18 cellular contexts compared by ENCODE assay signal in the genomic region with DNA sequence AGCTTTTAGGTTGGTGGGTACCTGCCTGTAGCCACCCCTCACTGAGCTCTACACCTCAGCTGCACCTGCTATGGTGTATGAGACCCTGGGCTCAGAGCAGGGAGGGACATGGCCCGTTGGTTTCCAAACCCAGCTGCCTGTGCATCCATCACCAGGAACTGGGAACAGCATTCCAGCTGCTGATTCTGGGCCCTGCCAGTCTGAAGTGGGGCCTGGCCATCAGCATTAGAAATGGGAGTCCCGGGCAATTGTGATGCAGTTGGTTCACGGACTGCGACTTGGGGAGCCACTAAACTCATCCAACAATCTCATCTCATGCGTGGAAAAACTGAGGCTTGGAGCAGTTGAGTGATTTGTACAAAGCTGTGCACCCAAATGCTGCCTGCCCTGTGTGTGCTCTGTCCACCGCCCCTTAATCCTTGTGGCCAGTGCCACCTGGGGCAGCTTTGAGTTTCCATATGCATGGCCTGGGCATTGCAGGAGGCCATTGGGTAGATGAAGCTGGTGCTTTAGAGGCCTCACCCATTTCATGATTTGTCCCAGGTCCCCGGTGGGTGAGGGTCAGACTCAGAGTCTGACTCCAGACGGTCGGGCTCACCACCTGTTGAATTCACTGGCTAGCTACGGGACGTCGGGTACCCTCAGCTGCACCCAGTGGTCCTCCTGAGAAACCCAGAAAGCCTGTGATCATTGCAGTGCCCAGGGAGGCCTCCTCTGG.
DNase-seq lines count a peak whose midpoint lies in the region; ATAC-seq, FAIRE-seq and TF ChIP-seq lines count a peak whose summit lies in the region.
"Had no signal": no experiment of that assay in that cellular context is flagged by ENCODE, and none has a peak within 500 bp of the region (broad histone marks: within the 10 kb centered on the region; RNA-seq: fewer than 3 reads in every experiment).

No MANE protein-coding gene starts in this region.

- H3K4me3 ChIP-seq in mammary epithelial cell (replicated peaks in 1 of 3; ENCODE audit: insufficient read depth in 1 of 3, low read depth in 2 of 3, low read length in 3 of 3) = no peak overlapping the region
- no peak overlapping the region for H3K4me3 ChIP-seq in breast epithelium
- H3K4me3 ChIP-seq in keratinocyte (ENCODE audit: control insufficient read depth in 2 of 3, extremely low read depth in 1 of 3, insufficient read depth in 2 of 3, low read depth in 1 of 3, low read length in 3 of 3) = no peak overlapping the region
- no peak overlapping the region for H3K4me3 ChIP-seq in trophoblast cell (ENCODE audit: low read depth, low read length)
- H3K4me3 ChIP-seq: BLaER1 had no signal

- H2BK120ac ChIP-seq in trophoblast cell (ENCODE audit: insufficient read depth, low read length, poor library complexity) = no peak overlapping the region

- FAIRE-seq in keratinocyte (lab: Jason Lieb, UNC) = no peak
- FAIRE-seq: GM12891, HTR-8/SVneo had no signal

- no peak overlapping the region for H3K9ac ChIP-seq in mammary epithelial cell (ENCODE audit: insufficient read depth, low read length)
- no peak overlapping the region for H3K9ac ChIP-seq in keratinocyte (ENCODE audit: control insufficient read depth, extremely low read depth, insufficient read depth, low read length)
- no peak overlapping the region for H3K9ac ChIP-seq in trophoblast cell (ENCODE audit: low read length)
- H3K9ac ChIP-seq: BLaER1 had no signal

- dilution Hi-C loops in mammary epithelial cell (cut with HindIII; ENCODE audit: low sequenced_read_pairs) = no loop called here
- dilution Hi-C loops in keratinocyte (cut with MboI; ENCODE audit: extremely low pct_ligation_motif_present, low sequenced_read_pairs) = no loop called here

- no TSS peak for BruUV-seq in mammary epithelial cell (replicated peaks; lab: Mats Ljungman, UMichigan)

- H3K9me3 ChIP-seq in mammary epithelial cell (replicated peaks; ENCODE audit: insufficient read depth, low read length) (no peaks in the 10 kb centered on the region), breast epithelium (no peaks in the 10 kb centered on the region), keratinocyte (ENCODE audit: control insufficient read depth, low read depth, low read length) (peaks cover 1% of the 10 kb centered on the region), trophoblast cell (ENCODE audit: insufficient read depth, low read depth, low read length) (peaks cover 8% of the 10 kb centered on the region)
- H3K9me3 ChIP-seq: BLaER1 had no signal

- H3K27me3 ChIP-seq in mammary epithelial cell (ENCODE audit: insufficient read depth, low read length) (no peaks in the 10 kb centered on the region), breast epithelium (no peaks in the 10 kb centered on the region), keratinocyte (ENCODE audit: control insufficient read depth, extremely low read depth, insufficient read depth, low read length) (no peaks in the 10 kb centered on the region), trophoblast cell (ENCODE audit: insufficient read depth, low read length) (no peaks in the 10 kb centered on the region)
- H3K27me3 ChIP-seq: BLaER1 had no signal

- H3K27ac ChIP-seq in mammary epithelial cell (ENCODE audit: insufficient read depth, low read depth, low read length) = no peak overlapping the region
- peak overlapping the region in 1 of 2 donors; percentile 7 for H3K27ac ChIP-seq in breast epithelium
- no peak overlapping the region for H3K27ac ChIP-seq in keratinocyte (ENCODE audit: control insufficient read depth, insufficient read depth, low read length)
- H3K27ac ChIP-seq in trophoblast cell (ENCODE audit: low read depth, low read length) = no peak overlapping the region
- H3K27ac ChIP-seq: BLaER1, HL-60 had no signal

- H2BK12ac ChIP-seq in trophoblast cell (ENCODE audit: low read length) = peak overlapping the region; percentile 46

- TF ChIP-seq POLR2A in breast epithelium (IDR thresholded peaks at IDR 0.05) = no peak

- H2AFZ ChIP-seq in mammary epithelial cell (ENCODE audit: low read depth, low read length) (no peak overlapping the region), keratinocyte (ENCODE audit: control insufficient read depth, low read length) (no peak overlapping the region), trophoblast cell (ENCODE audit: insufficient read depth, low read length, poor library complexity) (no peak overlapping the region)

- no peak for TF ChIP-seq CTCF in mammary epithelial cell (conservative IDR thresholded peaks at IDR 0.05 in 1 of 2, IDR thresholded peaks at IDR 0.05 in 1 of 2; ENCODE audit: extremely low read depth in 1 of 2, insufficient read depth in 1 of 2, low read depth in 1 of 2, low read length in 2 of 2)
- no peak for TF ChIP-seq CTCF in breast epithelium (IDR thresholded peaks at IDR 0.05)
- TF ChIP-seq CTCF in keratinocyte (optimal IDR thresholded peaks at IDR 0.05 in 1 of 3, IDR thresholded peaks at IDR 0.05 in 1 of 3, conservative IDR thresholded peaks at IDR 0.05 in 1 of 3; ENCODE audit: extremely low read depth in 1 of 3, insufficient read depth in 2 of 3, low read length in 3 of 3) = no peak

- WGBS in mammary epithelial cell (ENCODE audit: low coverage, missing lambda C conversion rate) = 85% methylated on average over 7 of the region's 12 CpGs
- no CpG with 5 or more reads among the region's 12 CpGs for WGBS in trophoblast cell (ENCODE audit: extremely low coverage, insufficient coverage, insufficient read length)

- H3K4me1 ChIP-seq in mammary epithelial cell (ENCODE audit: insufficient read depth, low read length) (peaks cover 25% of the 10 kb centered on the region), breast epithelium (no peaks in the 10 kb centered on the region), keratinocyte (ENCODE audit: control insufficient read depth, extremely low read depth, insufficient read depth, low read length) (peaks cover 11% of the 10 kb centered on the region), trophoblast cell (ENCODE audit: control insufficient read depth in 1 of 2, insufficient read depth in 2 of 2, low read length in 2 of 2) (peaks cover 18 to 19% of the 10 kb centered on the region in 2 experiments)
- H3K4me1 ChIP-seq: BLaER1 had no signal

- no peaks in the 10 kb centered on the region for H3K79me2 ChIP-seq in mammary epithelial cell (ENCODE audit: insufficient read depth, low read length)
- no peaks in the 10 kb centered on the region for H3K79me2 ChIP-seq in keratinocyte (ENCODE audit: control insufficient read depth, insufficient read depth, low read length)
- H3K79me2 ChIP-seq in trophoblast cell (ENCODE audit: control insufficient read depth, insufficient read depth, low read length, poor library complexity) = no peaks in the 10 kb centered on the region

- H2AK5ac ChIP-seq in trophoblast cell (ENCODE audit: low read length) = peak overlapping the region; percentile 14

- peak overlapping the region; percentile 59 for H3K4me2 ChIP-seq in mammary epithelial cell (ENCODE audit: insufficient read depth, low read depth, low read length)
- peak overlapping the region; percentile 54 for H3K4me2 ChIP-seq in keratinocyte (ENCODE audit: control insufficient read depth, extremely low read depth, insufficient read depth, low read depth, low read length)
- H3K4me2 ChIP-seq in trophoblast cell (ENCODE audit: low read length) = no peak overlapping the region
- H3K4me2 ChIP-seq: BLaER1 had no signal

- H4K20me1 ChIP-seq in mammary epithelial cell (ENCODE audit: insufficient read depth, low read length) (no peaks in the 10 kb centered on the region), keratinocyte (ENCODE audit: control insufficient read depth, extremely low read depth, insufficient read depth, low read length) (no peaks in the 10 kb centered on the region)
- H4K20me1 ChIP-seq: BLaER1 had no signal

- no peak overlapping the region for H3K18ac ChIP-seq in trophoblast cell (ENCODE audit: low read length)

- no peaks in the 10 kb centered on the region for H3K9me1 ChIP-seq in keratinocyte (ENCODE audit: control insufficient read depth, extremely low read depth, insufficient read depth, low read length)

- no peak overlapping the region for H3K4ac ChIP-seq in trophoblast cell (ENCODE audit: low read depth, low read length)

- peak overlapping the region; percentile 13 for H3K14ac ChIP-seq in trophoblast cell (ENCODE audit: low read length)

- H4K91ac ChIP-seq in trophoblast cell (ENCODE audit: low read depth, low read length) = peak overlapping the region; percentile 61

- no peak for DNase-seq in mammary epithelial cell
- DNase-seq in breast epithelium (ENCODE audit: low spot score in 2 of 2) = no peak
- DNase-seq in keratinocyte (ENCODE audit: low read depth, low spot score) = no peak
- no peak for DNase-seq in trophoblast cell
- DNase-seq in NCI-H1092 treated with DMSO at 0.1 percent for 48 hours (lab: John Stamatoyannopoulos, UW) = no peak
- DNase-seq in Right ventricle myocardium inferior (ENCODE audit: missing footprints) = no peak
- DNase-seq in C1 segment of cervical spinal cord (lab: John Stamatoyannopoulos, UW) = no peak
- no peak for DNase-seq in NCI-H774 (lab: John Stamatoyannopoulos, UW)
- DNase-seq: 8988T; GF-D8; GOT3; NCI-H187; NCI-H69; NK-92 treated with Interleukin-12 subunit alpha and Interleukin-12 subunit beta, amount 100 ng/mL, for 24 hours had no signal

- in situ Hi-C loops in mammary epithelial cell (cut with MboI; ENCODE audit: low sequenced_read_pairs in 2 of 2) = no loop called here

- no peak overlapping the region for H4K8ac ChIP-seq in trophoblast cell (ENCODE audit: low read depth, low read length)

- H4K12ac ChIP-seq in trophoblast cell (ENCODE audit: low read depth, low read length) = no peak overlapping the region

- no peaks in the 10 kb centered on the region for H3K36me3 ChIP-seq in mammary epithelial cell (ENCODE audit: insufficient read depth, low read length)
- no peaks in the 10 kb centered on the region for H3K36me3 ChIP-seq in breast epithelium
- H3K36me3 ChIP-seq in keratinocyte (ENCODE audit: control insufficient read depth in 2 of 2, extremely low read depth in 1 of 2, insufficient read depth in 2 of 2, low read length in 2 of 2) = no peaks in the 10 kb centered on the region
- H3K36me3 ChIP-seq in trophoblast cell (ENCODE audit: control insufficient read depth in 1 of 2, insufficient read depth in 2 of 2, low read length in 2 of 2) = no peaks in the 10 kb centered on the region
- H3K36me3 ChIP-seq: BLaER1 had no signal

- H3K79me1 ChIP-seq in trophoblast cell (ENCODE audit: low read length) = peaks cover 4% of the 10 kb centered on the region

- H2BK5ac ChIP-seq in trophoblast cell (ENCODE audit: low read depth, low read length, poor library complexity) = no peak overlapping the region

- H3K23ac ChIP-seq in trophoblast cell (ENCODE audit: low read length) = no peak overlapping the region

- CTCF ChIA-PET in mammary epithelial cell (lab: Charles Lee; ENCODE audit: low non-redundant PET) = no interaction called here

- intact Hi-C loops in mammary epithelial cell (cut with micrococcal nuclease) (no loop called here), breast epithelium (cut with DNase I; ENCODE audit: low total_unique reads) (no loop called here), Right ventricle myocardium inferior (cut with DNase I) (no loop called here)

- no peak for ATAC-seq in Right ventricle myocardium inferior
